ENCODE assay signal across 8 cellular contexts in genomic region chr2:20015482-20016083, GRCh38. TPM values are rescaled to one million over a fixed set of nuclear protein-coding genes. Genes with fewer than 3 reads are reported as not detected.
A peak's percentile ranks its signal among the peaks of the same experiment; 100 is the strongest.
DNase-seq lines count a peak whose midpoint lies in the region; ATAC-seq, FAIRE-seq and TF ChIP-seq lines count a peak whose summit lies in the region.

No MANE protein-coding gene starts in this region.

- TF ChIP-seq EP300 in tibial nerve (IDR thresholded peaks at IDR 0.05) = no peak

- H3K9me2 ChIP-seq in GM23248 (ENCODE audit: insufficient read depth) = no peaks in the 10 kb centered on the region

- no peak overlapping the region for H2AFZ ChIP-seq in GM23248

- TF ChIP-seq POLR2A in tibial nerve (IDR thresholded peaks at IDR 0.05) = no peak

- no peaks in the 10 kb centered on the region; the same call in 1 of the 2 replicates for H3F3A ChIP-seq in GM23248 (ENCODE audit: insufficient read depth)

- in situ Hi-C loops in GM23248 (cut with MboI) (no loop called here), brain microvascular endothelial cell (cut with HindIII; ENCODE audit: low pct_ligation_motif_present, low sequenced_read_pairs) (no loop called here)

- H3K9ac ChIP-seq in GM23248 (no peak overlapping the region), kidney (ENCODE audit: low read length in 2 of 2) (no peak overlapping the region)

- FAIRE-seq in kidney (lab: Jason Lieb, UNC) = peak; percentile 21

- intact Hi-C loops in kidney (cut with DNase I) = loop anchor here (10.0 kb wide), 1 partner anchor 79 kb away; no protein-coding TSS in a partner anchor

- H3K27me3 ChIP-seq in GM23248 (replicated peaks; ENCODE audit: insufficient read depth) (peaks cover 5% of the 10 kb centered on the region; the same call in 1 of the 2 replicates), brain microvascular endothelial cell (replicated peaks) (no peaks in the 10 kb centered on the region), tibial nerve (no peaks in the 10 kb centered on the region)

- WGBS in GM23248 (ENCODE audit: low coverage in 1 of 2, low lambda C conversion rate in 2 of 2, missing lambda C conversion rate in 2 of 2), 2 experiments = 2 to 3% methylated on average over 2 of the region's 2 CpGs
- 19 to 20% methylated on average over 2 of the region's 2 CpGs for WGBS in tibial nerve, 2 donors

- H3K4me1 ChIP-seq in GM23248 (ENCODE audit: insufficient read depth) (no peaks in the 10 kb centered on the region), kidney (ENCODE audit: control insufficient read depth in 1 of 2, insufficient read depth in 1 of 2, low read depth in 1 of 2, low read length in 2 of 2) (no peaks in the 10 kb centered on the region), tibial nerve (peaks cover 0 to 21% (median 4%) of the 10 kb centered on the region in 4 donors)

- no peaks in the 10 kb centered on the region for H4K20me1 ChIP-seq in GM23248 (ENCODE audit: insufficient read depth)

- H3K79me2 ChIP-seq in GM23248 (ENCODE audit: insufficient read depth) = no peaks in the 10 kb centered on the region

- H3K36me3 ChIP-seq in GM23248 (ENCODE audit: low read depth) = no peaks in the 10 kb centered on the region
- no peaks in the 10 kb centered on the region for H3K36me3 ChIP-seq in brain microvascular endothelial cell (replicated peaks)
- H3K36me3 ChIP-seq in kidney (ENCODE audit: control insufficient read depth in 1 of 2, insufficient read depth in 2 of 2, low read length in 2 of 2) = no peaks in the 10 kb centered on the region
- no peaks in the 10 kb centered on the region for H3K36me3 ChIP-seq in tibial nerve

- no peaks in the 10 kb centered on the region for H3K9me3 ChIP-seq in GM23248 (ENCODE audit: low read depth)
- no peaks in the 10 kb centered on the region for H3K9me3 ChIP-seq in kidney (ENCODE audit: control insufficient read depth in 1 of 2, low read length in 2 of 2)
- peaks cover 0 to 7% (median 0%) of the 10 kb centered on the region in 4 donors for H3K9me3 ChIP-seq in tibial nerve

- H3K4me3 ChIP-seq in GM23248 (no peak overlapping the region), brain microvascular endothelial cell (ENCODE audit: low read depth, low read length) (no peak overlapping the region), kidney (ENCODE audit: low read length in 2 of 2) (no peak overlapping the region), tibial nerve (no peak overlapping the region)

- peak; percentile 77 for DNase-seq in GM23248
- peak; percentile 15 for DNase-seq in NCI-H2227 treated with DMSO at 0.1 percent for 48 hours (lab: John Stamatoyannopoulos, UW)
- DNase-seq in brain microvascular endothelial cell = peak; percentile 12
- DNase-seq in kidney = no peak
- DNase-seq in tibial nerve (ENCODE audit: low spot score in 2 of 2) = no peak

- TF ChIP-seq CTCF in C4-2B (conservative IDR thresholded peaks at IDR 0.05) (peak; percentile 70), brain microvascular endothelial cell (IDR thresholded peaks at IDR 0.05; ENCODE audit: low read depth, low read length, missing control alignments) (peak; percentile 40), kidney (IDR thresholded peaks at IDR 0.05; ENCODE audit: borderline replicate concordance, extremely low read depth, insufficient read depth) (peak; percentile 52), tibial nerve (IDR thresholded peaks at IDR 0.05) (peak; percentile 46 to 78 (median 59))

- no peak overlapping the region for H3K27ac ChIP-seq in C4-2B
- H3K27ac ChIP-seq in GM23248 = no peak overlapping the region
- no peak overlapping the region for H3K27ac ChIP-seq in brain microvascular endothelial cell
- no peak overlapping the region for H3K27ac ChIP-seq in kidney (ENCODE audit: low read depth in 2 of 2, low read length in 2 of 2)
- no peak overlapping the region for H3K27ac ChIP-seq in tibial nerve

- no peak overlapping the region for H3K4me2 ChIP-seq in GM23248 (ENCODE audit: unreplicated experiment)

- ATAC-seq in GM18498 (IDR thresholded peaks at IDR 0.05; ENCODE audit: unreplicated experiment) (no peak), GM21786 (IDR thresholded peaks at IDR 0.05; ENCODE audit: unreplicated experiment) (no peak)

RNA-seq across cellular contexts. Expression of gene MATN3, which starts 3.1 kb away (rescaled TPM):
- total RNA-seq in GM23248 (2014; rRNA removed; shearing (Covaris generic)) = 0.25 and 0.54 TPM in 2 replicates
- 1.7 and 2.0 TPM in 2 replicates for polyA plus RNA-seq in GM23248 (2016; fragmentation: Nextera tagmentation; extraction: Ambion mirVana)
- 5.0 TPM for total RNA-seq in kidney
- polyA plus RNA-seq in kidney (ENCODE audit: insufficient read depth, low read depth, low replicate concordance) = 2.3 TPM
- 10 to 100 TPM; 11.4 to 35.2 (median 29.8) TPM for total RNA-seq in tibial nerve

RNA-seq across cellular contexts. Expression of gene WDR35, which starts 25.7 kb away (rescaled TPM):
- 7.3 and 9.1 TPM in 2 replicates for total RNA-seq in GM23248 (2014; rRNA removed; shearing (Covaris generic))
- polyA plus RNA-seq in GM23248 (2016; fragmentation: Nextera tagmentation; extraction: Ambion mirVana) (2.6 and 3.2 TPM in 2 replicates), kidney (ENCODE audit: insufficient read depth, low read depth, low replicate concordance) (6.0 TPM)
- total RNA-seq in kidney (21.2 TPM), tibial nerve (10 to 100 TPM; 16.3 to 24.3 (median 21.2) TPM)

RNA-seq across cellular contexts. Expression of gene LAPTM4A, which starts 35.8 kb away (rescaled TPM):
- total RNA-seq in GM23248 (2014; rRNA removed; shearing (Covaris generic)) = 363 and 372 TPM in 2 replicates
- polyA plus RNA-seq in GM23248 (2016; fragmentation: Nextera tagmentation; extraction: Ambion mirVana) = 752 and 760 TPM in 2 replicates
- 330 TPM for total RNA-seq in kidney
- 365 TPM for polyA plus RNA-seq in kidney (ENCODE audit: insufficient read depth, low read depth, low replicate concordance)
- total RNA-seq in tibial nerve = 100 to 1,000 TPM; 138 to 216 (median 191) TPM

Comparison
In these comparisons a context has a peak if more than half of its experiments do, and no peak if none do; other contexts are left out.
1. DNase-seq: peak in GM23248 (single experiment), NCI-H2227 treated with DMSO at 0.1 percent for 48 hours (single experiment) and brain microvascular endothelial cell (single experiment); none in kidney (single experiment) and tibial nerve (0 of 2).
2. Peak in every context shown above with its lines, with median percentiles within 50 percentile points of each other: CTCF ChIP-seq.